In genomic region chr9:125418404-125418803, GRCh38 we compare ENCODE assay signal across 24 cellular contexts.
"Had no signal": no experiment of that assay in that cellular context is flagged by ENCODE, and none has a peak within 500 bp of the region (broad histone marks: within the 10 kb centered on the region; RNA-seq: fewer than 3 reads in every experiment).

No MANE protein-coding gene starts in this region.

- H3K79me2 ChIP-seq: hepatocyte had no signal

- H3K27ac ChIP-seq: breast epithelium, gastroesophageal sphincter, hepatocyte, ovary, right lobe of liver, thoracic aorta, uterus had no signal

- H3K36me3 ChIP-seq: breast epithelium, gastroesophageal sphincter, ovary, right lobe of liver, thoracic aorta, uterus had no signal

- H3K4me2 ChIP-seq: hepatocyte had no signal

- H3K27me3 ChIP-seq: breast epithelium, gastroesophageal sphincter, hepatocyte, ovary, right lobe of liver, uterus had no signal

- H3K4me1 ChIP-seq: breast epithelium, right lobe of liver, uterus had no signal

- DNase-seq: activated CD4-positive, alpha-beta memory T cell treated with anti-CD3 and anti-CD28 coated beads, Interleukin-2, amount 10 ng/mL, durations not matched to agents 7 days and 5 days; activated CD4-positive, alpha-beta T cell treated with anti-CD3 and anti-CD28 coated beads, Interleukin-2, amount 10 ng/mL, durations not matched to agents 24 days and 14 days; activated CD4-positive, CD25-positive, alpha-beta regulatory T cell treated with anti-CD3 and anti-CD28 coated beads, Interleukin-2, amount 50 U/mL, for 72 hours; activated CD8-positive, alpha-beta memory T cell treated with anti-CD3 and anti-CD28 coated beads, Interleukin-2, amount 50 U/mL, for 48 hours; activated gamma-delta T cell treated with Interleukin-2 at 50 U/mL for 16 hours; activated naive CD4-positive, alpha-beta T cell treated with anti-CD3 and anti-CD28 coated beads, Interleukin-2, amount 50 U/mL, for 16 hours; activated T-cell treated with anti-CD3 and anti-CD28 coated beads, Interleukin-2, amount 50 U/mL, for 4 hours; effector CD8-positive, alpha-beta T cell; immature natural killer cell; midbrain; naive thymus-derived CD4-positive, alpha-beta T cell; ovary; right lobe of liver; stimulated activated CD4-positive, alpha-beta T cell treated with anti-CD3 and anti-CD28 coated beads, Interleukin-12 subunit alpha, Interleukin-12 subunit beta, amount 100 ng/mL, for 4 hours; stimulated activated CD4-positive, alpha-beta T cell treated with anti-CD3 and anti-CD28 coated beads, Interleukin-4, amount 100 ng/mL, for 24 hours; T-helper 2 cell; trophoblast cell; uterus had no signal

- H3K9me3 ChIP-seq: breast epithelium, gastroesophageal sphincter, ovary, right lobe of liver, thoracic aorta, uterus had no signal

- H3K4me3 ChIP-seq: breast epithelium, gastroesophageal sphincter, hepatocyte, ovary, right lobe of liver, thoracic aorta, uterus had no signal

- ATAC-seq: activated T-cell treated with anti-CD3 and anti-CD28 coated beads, Interleukin-2, amount 50 U/mL, for 4 hours; activated T-helper 17 cell treated with anti-CD3 and anti-CD28 coated beads, Interleukin-2, amount 50 U/mL, for 72 hours; gastroesophageal sphincter; naive thymus-derived CD4-positive, alpha-beta T cell; right lobe of liver; stimulated activated effector memory CD8-positive, alpha-beta T cell treated with anti-CD3 and anti-CD28 coated beads, Interleukin-12 subunit alpha, Interleukin-12 subunit beta, amount 100 ng/mL, for 72 hours had no signal

- H2AFZ ChIP-seq: hepatocyte had no signal
